In the genomic region with DNA sequence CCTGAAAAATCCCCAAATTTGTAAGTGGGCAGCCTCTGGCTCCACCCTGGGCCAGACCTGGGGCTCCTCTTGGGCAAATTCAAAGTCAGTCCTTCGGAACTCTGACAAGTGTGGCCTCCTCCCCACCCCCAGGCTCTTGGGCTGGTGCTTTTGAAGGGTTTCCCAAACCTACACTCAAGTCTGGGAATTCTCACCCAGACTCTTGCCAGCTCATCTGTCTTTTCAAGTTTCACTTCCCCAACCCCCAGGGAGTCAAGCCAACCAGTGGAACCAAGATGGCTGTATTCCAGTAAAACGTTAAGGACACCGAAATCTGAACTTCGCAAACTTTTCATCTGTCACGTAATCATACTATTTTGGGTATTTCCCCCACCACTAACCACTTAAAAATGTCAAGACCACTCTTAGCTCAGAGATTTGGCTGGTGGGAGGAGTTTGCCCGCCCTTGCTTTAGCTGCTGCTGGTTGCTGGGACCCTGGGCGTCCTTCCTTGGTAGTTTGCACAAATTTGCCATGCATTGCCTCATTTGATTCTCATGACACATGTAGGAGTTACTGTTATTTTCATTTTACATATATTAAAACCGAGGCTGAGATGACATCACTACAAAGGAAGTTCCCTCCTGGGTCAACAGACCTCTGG, we compare ENCODE assay signal across 9 cellular contexts. TPM values are rescaled to one million over a fixed set of nuclear protein-coding genes. Genes with fewer than 3 reads are reported as not detected.
DNase-seq lines count a peak whose midpoint lies in the region; ATAC-seq and TF ChIP-seq lines count a peak whose summit lies in the region.
"Had no signal": no experiment of that assay in that cellular context is flagged by ENCODE, and none has a peak within 500 bp of the region (broad histone marks: within the 10 kb centered on the region; RNA-seq: fewer than 3 reads in every experiment).

No MANE protein-coding gene starts in this region.

- H3K9me2 ChIP-seq in MM.1S (replicated peaks; ENCODE audit: insufficient read depth, low read length): no peaks in the 10 kb centered on the region

- no peak overlapping the region for H3K9ac ChIP-seq in MM.1S (ENCODE audit: low read length)

- H2AFZ ChIP-seq in MM.1S (ENCODE audit: low read length): no peak overlapping the region

- 62% methylated on average over 8 of the region's 8 CpGs for WGBS in thymus

- 0 out of 2 replicates have a peak overlapping the region, but pooled peaks have one; percentile 15 for H3K4me2 ChIP-seq in MM.1S (ENCODE audit: low read depth, low read length)

- DNase-seq in GM06990 (ENCODE audit: extremely low read depth, insufficient read length) (peak; percentile 82), MM.1S (no peak), left lung (peak; percentile 76 to 79), NCI-H187 treated with DMSO at 0.1 percent for 48 hours (lab: John Stamatoyannopoulos, UW) (no peak), NCI-H1105 treated with DMSO at 0.1 percent for 48 hours (lab: John Stamatoyannopoulos, UW) (no peak)
- peak; percentile 90 to 93 for DNase-seq in activated T-cell treated with anti-CD3 and anti-CD28 coated beads, Interleukin-2, amount 50 U/mL, for 72 hours

- H3K27ac Mint-ChIP-seq in activated T-cell treated with anti-CD3 and anti-CD28 coated beads, Interleukin-2, amount 50 U/mL, for 72 hours: peak overlapping the region; percentile 94

- H3K79me2 ChIP-seq in MM.1S (ENCODE audit: low read length): peaks cover 20% of the 10 kb centered on the region

- H3K4me1 ChIP-seq in MM.1S (ENCODE audit: low read length) (peaks cover 44% of the 10 kb centered on the region), left lung (peaks cover 42 to 98% of the 10 kb centered on the region in 2 donors), thymus (ENCODE audit: control insufficient read depth, insufficient read depth, low read length) (peaks cover 43% of the 10 kb centered on the region)

- no peaks in the 10 kb centered on the region for H3K9me3 ChIP-seq in MM.1S (replicated peaks; ENCODE audit: insufficient read depth, low read length)
- no peaks in the 10 kb centered on the region for H3K9me3 ChIP-seq in left lung
- no peaks in the 10 kb centered on the region for H3K9me3 ChIP-seq in thymus (ENCODE audit: control insufficient read depth)

- H3K27me3 ChIP-seq in GM06990 (replicated peaks; ENCODE audit: control insufficient read depth, insufficient read depth, low read length): no peaks in the 10 kb centered on the region
- no peaks in the 10 kb centered on the region for H3K27me3 ChIP-seq in MM.1S (replicated peaks; ENCODE audit: insufficient read depth, low read length)
- no peaks in the 10 kb centered on the region for H3K27me3 ChIP-seq in left lung
- H3K27me3 ChIP-seq in thymus (ENCODE audit: control insufficient read depth, insufficient read depth): no peaks in the 10 kb centered on the region

- H3K27me3 Mint-ChIP-seq in activated T-cell treated with anti-CD3 and anti-CD28 coated beads, Interleukin-2, amount 50 U/mL, for 72 hours (ENCODE audit: low read depth): no peaks in the 10 kb centered on the region

- no peaks in the 10 kb centered on the region for H3K9me3 Mint-ChIP-seq in activated T-cell treated with anti-CD3 and anti-CD28 coated beads, Interleukin-2, amount 50 U/mL, for 72 hours
- H3K9me3 Mint-ChIP-seq: neural crest cell had no signal

- H3K27ac ChIP-seq in MM.1S (ENCODE audit: low read length) (peak overlapping the region; percentile 3; the same call in 1 of the 2 replicates), left lung (peak overlapping the region; percentile 67 to 76), thymus (ENCODE audit: low read depth) (peak overlapping the region; percentile 10)

- TF ChIP-seq CTCF in GM06990 (IDR thresholded peaks at IDR 0.05; ENCODE audit: insufficient read depth, low read length, poor library complexity, severe bottlenecking): no peak
- no peak for TF ChIP-seq CTCF in MM.1S (IDR thresholded peaks at IDR 0.05; ENCODE audit: low read length)
- no peak for TF ChIP-seq CTCF in left lung (IDR thresholded peaks at IDR 0.05)

- H3K4me3 ChIP-seq in GM06990 (replicated peaks; ENCODE audit: low read depth, low read length): no peak overlapping the region
- no peak overlapping the region for H3K4me3 ChIP-seq in MM.1S (ENCODE audit: low read length)
- no peak overlapping the region for H3K4me3 ChIP-seq in left lung
- no peak overlapping the region for H3K4me3 ChIP-seq in thymus (ENCODE audit: low read length)

- H3K4me3 Mint-ChIP-seq in activated T-cell treated with anti-CD3 and anti-CD28 coated beads, Interleukin-2, amount 50 U/mL, for 72 hours: peak overlapping the region; percentile 99 to 100
- H3K4me3 Mint-ChIP-seq: neural crest cell had no signal

- H3K4me1 Mint-ChIP-seq in activated T-cell treated with anti-CD3 and anti-CD28 coated beads, Interleukin-2, amount 50 U/mL, for 72 hours (ENCODE audit: low read depth): peaks cover 78% of the 10 kb centered on the region

- H4K20me1 ChIP-seq in MM.1S (ENCODE audit: insufficient read depth, low read length): no peaks in the 10 kb centered on the region

- H3K36me3 ChIP-seq in GM06990 (ENCODE audit: control insufficient read depth, insufficient read depth, low read length) (peaks cover 43% of the 10 kb centered on the region), MM.1S (replicated peaks; ENCODE audit: insufficient read depth, low read length) (peaks cover 11% of the 10 kb centered on the region; the same call in 1 of the 2 replicates), left lung (peaks cover 0 to 62% of the 10 kb centered on the region in 2 donors), thymus (ENCODE audit: control insufficient read depth, insufficient read depth) (peaks cover 47% of the 10 kb centered on the region)

- H3K36me3 Mint-ChIP-seq in activated T-cell treated with anti-CD3 and anti-CD28 coated beads, Interleukin-2, amount 50 U/mL, for 72 hours (ENCODE audit: insufficient read depth in 2 of 2): peaks cover 45 to 61% of the 10 kb centered on the region in 2 donors

- intact Hi-C loops in left lung (cut with DNase I): no loop called here

- ATAC-seq in GM21723 (IDR thresholded peaks at IDR 0.05; ENCODE audit: unreplicated experiment) (peak; percentile 59), left lung (peak; percentile 73)
- ATAC-seq in activated T-cell treated with anti-CD3 and anti-CD28 coated beads, Interleukin-2, amount 50 U/mL, for 72 hours (replicated peaks in 1 of 2): peak; percentile 55 to 61

- peaks cover 36% of the 10 kb centered on the region for H3F3A ChIP-seq in MM.1S (ENCODE audit: insufficient read depth, low read length)

RNA-seq across cellular contexts. Expression of a gene that starts 1.7 kb away (rescaled TPM):
- 100 to 1,000 TPM; 595 to 606 TPM for total RNA-seq in activated T-cell treated with anti-CD3 and anti-CD28 coated beads, Interleukin-2, amount 50 U/mL, for 72 hours
- 10 to 100 TPM; 23.9 to 40.9 TPM for total RNA-seq in left lung
- polyA plus RNA-seq in thymus: 56.2 TPM

RNA-seq across cellular contexts. Expression of a gene that starts 19.5 kb away (rescaled TPM):
- total RNA-seq in activated T-cell treated with anti-CD3 and anti-CD28 coated beads, Interleukin-2, amount 50 U/mL, for 72 hours: 100 to 1,000 TPM in 1 of 2 donors, 10 to 100 TPM in 1; 94.2 to 109 TPM
- total RNA-seq in left lung: 10 to 100 TPM; 43.4 to 50.1 TPM
- polyA plus RNA-seq in thymus: 114 TPM

Comparison
In these comparisons a context has a peak if more than half of its experiments do, and no peak if none do; other contexts are left out.
1. DNase-seq: peak in GM06990 (single experiment), activated T-cell treated with anti-CD3 and anti-CD28 coated beads, Interleukin-2, amount 50 U/mL, for 72 hours (2 of 2) and left lung (2 of 2); none in MM.1S (single experiment), NCI-H187 treated with DMSO at 0.1 percent for 48 hours (single experiment) and NCI-H1105 treated with DMSO at 0.1 percent for 48 hours (single experiment).
2. H3K27ac ChIP-seq: peak in every context shown above with its lines; median percentile 72 in left lung; 10 in thymus; 3 in MM.1S.
3. RNA of a gene that starts 1.7 kb away (total RNA-seq): 595 to 606 TPM in activated T-cell treated with anti-CD3 and anti-CD28 coated beads, Interleukin-2, amount 50 U/mL, for 72 hours; 23.9 to 40.9 TPM in left lung; every median in the first group is over 10 times any median in the second.
4. Peak in every context shown above with its lines, with median percentiles within 50 percentile points of each other: ATAC-seq.